ENCODE assay signal across 1 cellular context in genomic region chr5:14995229-14995628, GRCh38.
A peak's percentile ranks its signal among the peaks of the same experiment; 100 is the strongest.
TF ChIP-seq lines count a peak whose summit lies in the region.

No MANE protein-coding gene starts in this region.

TF ChIP-seq in IMR-90, 13 proteins besides CTCF, POLR2A, EP300 and RAD21:
- TF ChIP-seq RCOR1 (IDR thresholded peaks at IDR 0.05; ENCODE audit: insufficient replicate concordance, low read length) (no peak), FOS (IDR thresholded peaks at IDR 0.05; ENCODE audit: low read depth, low read length) (no peak), CEBPB (IDR thresholded peaks at IDR 0.05; ENCODE audit: low read depth, low read length) (no peak), USF2 (IDR thresholded peaks at IDR 0.05; ENCODE audit: low read depth, low read length) (peak; percentile 23; the same call in 1 of the 2 replicates), MAFK (IDR thresholded peaks at IDR 0.05; ENCODE audit: low read depth, low read length) (no peak)
